ENCODE assay signal across 11 cellular contexts in the genomic region with DNA sequence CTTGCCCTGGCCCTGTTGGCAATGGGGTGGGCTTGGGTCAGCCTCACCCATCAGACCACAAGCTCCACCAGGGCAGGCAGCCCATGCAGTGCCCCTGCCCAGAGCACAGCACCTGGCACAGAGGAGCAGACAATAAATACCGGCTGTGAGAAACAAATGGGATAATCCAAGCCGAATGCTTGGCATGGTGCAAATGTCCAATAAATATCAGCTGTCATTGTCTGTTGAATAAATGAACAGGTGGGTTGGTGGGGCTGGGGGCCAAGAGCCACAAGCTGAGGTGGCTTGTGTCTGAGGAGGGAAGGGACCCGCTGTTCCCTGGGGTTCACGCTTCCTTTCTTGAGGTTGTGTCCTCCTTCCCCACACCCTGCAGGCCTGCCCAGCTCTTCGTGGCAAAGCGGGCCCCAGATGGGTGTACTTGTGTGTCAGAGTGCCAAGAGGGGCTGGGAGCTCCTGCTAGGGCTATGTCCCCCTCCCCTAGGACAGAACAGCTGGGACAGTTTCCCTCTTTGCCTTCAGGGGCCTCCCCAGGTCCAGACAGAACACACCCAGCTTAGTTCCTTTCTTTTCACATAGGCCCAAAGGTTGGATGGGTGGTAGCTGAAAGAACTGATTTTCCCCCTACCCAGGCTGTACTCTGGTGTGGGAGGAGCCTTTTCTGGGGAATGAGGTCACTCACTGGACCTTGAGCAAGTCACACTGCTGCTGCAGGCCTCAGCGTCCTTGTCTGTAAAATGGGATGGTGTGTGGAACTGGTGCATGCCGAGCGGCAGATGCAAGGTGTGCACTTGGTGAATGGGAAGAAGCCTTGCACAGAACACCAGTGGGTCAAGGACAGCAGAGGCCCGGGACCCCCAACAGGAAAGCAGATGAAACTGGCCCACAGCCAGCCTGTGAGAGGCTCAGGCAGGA. TPM values are rescaled to one million over a fixed set of nuclear protein-coding genes. Genes with fewer than 3 reads are reported as not detected.
DNase-seq lines count a peak whose midpoint lies in the region; ATAC-seq and TF ChIP-seq lines count a peak whose summit lies in the region.
"Had no signal": no experiment of that assay in that cellular context is flagged by ENCODE, and none has a peak within 500 bp of the region (broad histone marks: within the 10 kb centered on the region; RNA-seq: fewer than 3 reads in every experiment).

No MANE protein-coding gene starts in this region.

- H3K4me1 ChIP-seq in right cardiac atrium (ENCODE audit: control insufficient read depth, insufficient read depth, low read length), result no peaks in the 10 kb centered on the region
- H3K4me1 ChIP-seq in heart right ventricle, result peaks cover 0 to 21% (median 0%) of the 10 kb centered on the region in 9 donors
- peaks cover 7% of the 10 kb centered on the region for H3K4me1 ChIP-seq in fibroblast of lung (ENCODE audit: control insufficient read depth, extremely low read depth, insufficient read depth, low read length)

- no peak for TF ChIP-seq CTCF in heart right ventricle (IDR thresholded peaks at IDR 0.05)
- no peak for TF ChIP-seq CTCF in fibroblast of lung (conservative IDR thresholded peaks at IDR 0.05 in 1 of 2, IDR thresholded peaks at IDR 0.05 in 1 of 2; ENCODE audit: low read depth in 1 of 2, low read length in 2 of 2)

- 84% methylated on average over 10 of the region's 10 CpGs for WGBS in right cardiac atrium
- 84 to 88% methylated on average over 10 of the region's 10 CpGs for WGBS in heart right ventricle, 2 donors

- H3K79me2 ChIP-seq in fibroblast of lung (ENCODE audit: control insufficient read depth, insufficient read depth, low read length), result no peaks in the 10 kb centered on the region

- ATAC-seq in right cardiac atrium (no peak), heart right ventricle (no peak), GM18519 (IDR thresholded peaks at IDR 0.05; ENCODE audit: low FRiP score, unreplicated experiment) (no peak), HG03159 (IDR thresholded peaks at IDR 0.05; ENCODE audit: unreplicated experiment) (no peak)

- H3K36me3 ChIP-seq in heart right ventricle, result peaks cover 0 to 56% (median 27%) of the 10 kb centered on the region in 9 donors
- H3K36me3 ChIP-seq in fibroblast of lung (ENCODE audit: control insufficient read depth, insufficient read depth, low read length), result no peaks in the 10 kb centered on the region

- H3K9ac ChIP-seq in fibroblast of lung (ENCODE audit: insufficient read depth, low read length), result no peak overlapping the region

- intact Hi-C loops in right cardiac atrium (cut with DNase I), result no loop called here
- intact Hi-C loops in heart right ventricle (cut with DNase I), result loop anchor here in 1 of 10 donors (5.0 kb wide), 1 partner anchor 33 kb away; no protein-coding TSS in a partner anchor

- no peak overlapping the region for H3K4me3 ChIP-seq in right cardiac atrium (ENCODE audit: low read length)
- H3K4me3 ChIP-seq in heart right ventricle, result no peak overlapping the region
- H3K4me3 ChIP-seq in fibroblast of lung (replicated peaks in 1 of 4; ENCODE audit: control extremely low read depth in 1 of 4, insufficient read depth in 1 of 4, low read depth in 3 of 4, low read length in 4 of 4), result no peak overlapping the region

- H3K27ac ChIP-seq in right cardiac atrium (ENCODE audit: low read length) (no peak overlapping the region), heart right ventricle (no peak overlapping the region), fibroblast of lung (ENCODE audit: insufficient read depth, low read length) (peak overlapping the region; percentile 51)
- H3K27ac ChIP-seq: VCaP had no signal

- in situ Hi-C loops in KBM-7 (cut with MboI; ENCODE audit: low pct_unique_long_range_greater_than_20kb, low sequenced_read_pairs), result loop anchor here (10.0 kb wide), 1 partner anchor 119 kb away; no protein-coding TSS in a partner anchor

- H3K4me2 ChIP-seq in fibroblast of lung (ENCODE audit: extremely low read depth, insufficient read depth, low read length), result no peak overlapping the region

- H3K9me3 ChIP-seq in right cardiac atrium (ENCODE audit: control insufficient read depth, low read length) (no peaks in the 10 kb centered on the region), heart right ventricle (no peaks in the 10 kb centered on the region), fibroblast of lung (ENCODE audit: control insufficient read depth, insufficient read depth, low read depth, low read length) (no peaks in the 10 kb centered on the region)

- DNase-seq in right cardiac atrium, result peak in 2 of 3 donors; percentile 36 to 43
- DNase-seq in heart right ventricle, result no peak
- peak; percentile 39 for DNase-seq in LHCN-M2 (ENCODE audit: low read depth)
- DNase-seq in fibroblast of lung (ENCODE audit: low read depth in 2 of 2), result no peak
- no peak for DNase-seq in KBM-7
- no peak for DNase-seq in NCI-H2227 (lab: John Stamatoyannopoulos, UW; ENCODE audit: unreplicated experiment)
- DNase-seq: DMS153; NK-92 treated with Interleukin-12 subunit alpha and Interleukin-12 subunit beta, amount 100 ng/mL, for 24 hours had no signal

- no peak overlapping the region for H2AFZ ChIP-seq in fibroblast of lung (ENCODE audit: low read length)

- H3K27me3 ChIP-seq in right cardiac atrium (ENCODE audit: control insufficient read depth, insufficient read depth) (no peaks in the 10 kb centered on the region), heart right ventricle (peaks cover 0 to 8% (median 0%) of the 10 kb centered on the region in 7 donors), fibroblast of lung (ENCODE audit: control insufficient read depth, insufficient read depth, low read length) (peaks cover 5% of the 10 kb centered on the region)

- H4K20me1 ChIP-seq in fibroblast of lung (ENCODE audit: control insufficient read depth, extremely low read depth, insufficient read depth, low read length), result no peaks in the 10 kb centered on the region

RNA-seq across cellular contexts. Expression of a gene that starts 38.4 kb away (rescaled TPM):
- total RNA-seq in right cardiac atrium, result 10 to 100 TPM; 25.1 to 32.0 (median 28.1) TPM
- 26.8 TPM for polyA plus RNA-seq in right cardiac atrium
- total RNA-seq in heart right ventricle, result 10 to 100 TPM; 15.2 to 46.9 (median 25.3) TPM
- 10 to 100 TPM; 17.9 to 65.8 TPM for polyA plus RNA-seq in heart right ventricle
- 0.83 and 3.0 TPM in 2 replicates for total RNA-seq in LHCN-M2 (2014; rRNA removed)
- 1.9 TPM for polyA plus RNA-seq in LHCN-M2 (2012)
- total RNA-seq in fibroblast of lung, result 1.5 and 3.3 TPM in 2 replicates
- polyA plus RNA-seq in fibroblast of lung, result 0.57 and 0.95 TPM in 2 replicates
- 0.57 and 1.3 TPM in 2 replicates for polyA plus RNA-seq in fibroblast of lung (2012)
- polyA minus RNA-seq in fibroblast of lung (ENCODE audit: low replicate concordance), result 0.35 and 0.93 TPM in 2 replicates

Comparison
In these comparisons a context has a peak if more than half of its experiments do, and no peak if none do; other contexts are left out.
1. DNase-seq: peak in right cardiac atrium (2 of 3) and LHCN-M2 (single experiment); none in heart right ventricle (0 of 2), fibroblast of lung (0 of 2), KBM-7 (single experiment) and NCI-H2227 (single experiment).